21 cellular contexts compared by ENCODE assay signal in genomic region chr11:61811831-61812230, GRCh38. TPM values are rescaled to one million over a fixed set of nuclear protein-coding genes. Genes with fewer than 3 reads are reported as not detected.
DNase-seq lines count a peak whose midpoint lies in the region; ATAC-seq and TF ChIP-seq lines count a peak whose summit lies in the region.
"Had no signal": no experiment of that assay in that cellular context is flagged by ENCODE, and none has a peak within 500 bp of the region (broad histone marks: within the 10 kb centered on the region; RNA-seq: fewer than 3 reads in every experiment).

No MANE protein-coding gene starts in this region.

- TF ChIP-seq CTCF in nephron progenitor cell (IDR thresholded peaks at IDR 0.05) (no peak), type B pancreatic cell (conservative IDR thresholded peaks at IDR 0.05) (no peak)

- POLR2A ChIA-PET in activated CD4-positive, alpha-beta T cell treated with anti-CD3 and anti-CD28 coated beads for 36 hours (lab: Charles Lee) = no interaction called here

- CTCF ChIA-PET in activated CD4-positive, alpha-beta T cell treated with anti-CD3 and anti-CD28 coated beads for 36 hours (lab: Charles Lee) = interaction anchor here (1.0 to 10.1 kb wide), 2 partner anchors 16 to 59 kb away, joined by 3 to 115 read pairs; partner anchors contain the start of genes FEN1 and TMEM258

- no peaks in the 10 kb centered on the region for H3K9me3 Mint-ChIP-seq in activated CD4-positive, alpha-beta T cell treated with anti-CD3 and anti-CD28 coated beads, Interleukin-2, amount 10 ng/mL, durations not matched to agents 24 days and 14 days
- H3K9me3 Mint-ChIP-seq in activated CD4-positive, alpha-beta T cell treated with anti-CD3 and anti-CD28 coated beads for 36 hours (ENCODE audit: low read depth) = no peaks in the 10 kb centered on the region
- H3K9me3 Mint-ChIP-seq in nephron progenitor cell (peaks cover 4% of the 10 kb centered on the region), type B pancreatic cell (peaks cover 11% of the 10 kb centered on the region)

- peaks cover 16% of the 10 kb centered on the region for H3K4me1 Mint-ChIP-seq in activated CD4-positive, alpha-beta T cell treated with anti-CD3 and anti-CD28 coated beads, Interleukin-2, amount 10 ng/mL, durations not matched to agents 24 days and 14 days
- H3K4me1 Mint-ChIP-seq in activated CD4-positive, alpha-beta T cell treated with anti-CD3 and anti-CD28 coated beads for 36 hours = peaks cover 7% of the 10 kb centered on the region
- peaks cover 17% of the 10 kb centered on the region for H3K4me1 Mint-ChIP-seq in T-helper 17 cell
- H3K4me1 Mint-ChIP-seq in nephron progenitor cell = peaks cover 25% of the 10 kb centered on the region
- H3K4me1 Mint-ChIP-seq in type B pancreatic cell (ENCODE audit: unreplicated experiment) = peaks cover 5% of the 10 kb centered on the region

- intact Hi-C loops in activated CD4-positive, alpha-beta T cell treated with anti-CD3 and anti-CD28 coated beads, Interleukin-2, amount 10 ng/mL, durations not matched to agents 24 days and 14 days (cut with micrococcal nuclease) = no loop called here
- intact Hi-C loops in activated CD4-positive, alpha-beta T cell treated with anti-CD3 and anti-CD28 coated beads for 36 hours (cut with DNase I, micrococcal nuclease) = no loop called here

- no peaks in the 10 kb centered on the region for H3K27me3 Mint-ChIP-seq in activated CD4-positive, alpha-beta T cell treated with anti-CD3 and anti-CD28 coated beads, Interleukin-2, amount 10 ng/mL, durations not matched to agents 24 days and 14 days
- peaks cover 14% of the 10 kb centered on the region for H3K27me3 Mint-ChIP-seq in activated CD4-positive, alpha-beta T cell treated with anti-CD3 and anti-CD28 coated beads for 36 hours
- H3K27me3 Mint-ChIP-seq in T-helper 17 cell (peaks cover 4% of the 10 kb centered on the region), nephron progenitor cell (ENCODE audit: low read depth, poor library complexity) (no peaks in the 10 kb centered on the region), type B pancreatic cell (no peaks in the 10 kb centered on the region)
- H3K27me3 Mint-ChIP-seq: B cell had no signal

- no peak overlapping the region for H3K4me3 Mint-ChIP-seq in activated CD4-positive, alpha-beta T cell treated with anti-CD3 and anti-CD28 coated beads, Interleukin-2, amount 10 ng/mL, durations not matched to agents 24 days and 14 days
- no peak overlapping the region for H3K4me3 Mint-ChIP-seq in activated CD4-positive, alpha-beta T cell treated with anti-CD3 and anti-CD28 coated beads for 36 hours
- H3K4me3 Mint-ChIP-seq in T-helper 17 cell (peak overlapping the region; percentile 19), nephron progenitor cell (no peak overlapping the region), type B pancreatic cell (no peak overlapping the region)
- H3K4me3 Mint-ChIP-seq: B cell, IgD-negative memory B cell had no signal

- peak overlapping the region; percentile 11 for H3K27ac Mint-ChIP-seq in activated CD4-positive, alpha-beta T cell treated with anti-CD3 and anti-CD28 coated beads, Interleukin-2, amount 10 ng/mL, durations not matched to agents 24 days and 14 days
- no peak overlapping the region for H3K27ac Mint-ChIP-seq in activated CD4-positive, alpha-beta T cell treated with anti-CD3 and anti-CD28 coated beads for 36 hours
- H3K27ac Mint-ChIP-seq in T-helper 17 cell (no peak overlapping the region), nephron progenitor cell (peak overlapping the region; percentile 89), type B pancreatic cell (peak overlapping the region; percentile 29)
- H3K27ac Mint-ChIP-seq: B cell, CD14-positive monocyte, IgD-negative memory B cell had no signal

- no peaks in the 10 kb centered on the region for H3K9me3 ChIP-seq in T-helper 17 cell (ENCODE audit: control insufficient read depth, low read length, poor library complexity, severe bottlenecking)

- ATAC-seq in activated CD4-positive, alpha-beta T cell treated with anti-CD3 and anti-CD28 coated beads for 36 hours = no peak
- no peak for ATAC-seq in T-helper 17 cell
- ATAC-seq in GM18498 (IDR thresholded peaks at IDR 0.05; ENCODE audit: unreplicated experiment) = no peak
- ATAC-seq: HCT116, Panc1, SK-N-SH treated with all-trans-retinoic acid at 6 μM for 48 hours had no signal

- DNase-seq in activated CD4-positive, alpha-beta T cell treated with anti-CD3 and anti-CD28 coated beads, Interleukin-2, amount 10 ng/mL, durations not matched to agents 24 days and 14 days = no peak
- no peak for DNase-seq in activated CD4-positive, alpha-beta T cell treated with anti-CD3 and anti-CD28 coated beads for 36 hours
- DNase-seq in T-helper 17 cell (no peak), nephron progenitor cell (no peak), type B pancreatic cell (ENCODE audit: extremely low spot score, unreplicated experiment) (no peak), islet precursor cell (no peak)
- DNase-seq: 8988T, EL, GF-D8, Karpas-422, NCI-H1694, NCI-H2227 treated with DMSO at 0.1 percent for 48 hours, NCI-H510A, NCI-H748 treated with DMSO at 0.1 percent for 48 hours had no signal

- H3K36me3 Mint-ChIP-seq in activated CD4-positive, alpha-beta T cell treated with anti-CD3 and anti-CD28 coated beads, Interleukin-2, amount 10 ng/mL, durations not matched to agents 24 days and 14 days (ENCODE audit: low read depth) = peaks cover 72% of the 10 kb centered on the region
- peaks cover 41% of the 10 kb centered on the region for H3K36me3 Mint-ChIP-seq in activated CD4-positive, alpha-beta T cell treated with anti-CD3 and anti-CD28 coated beads for 36 hours (ENCODE audit: low read depth)
- H3K36me3 Mint-ChIP-seq in T-helper 17 cell (ENCODE audit: low read depth) (peaks cover 4% of the 10 kb centered on the region), nephron progenitor cell (ENCODE audit: low read depth) (peaks cover 80% of the 10 kb centered on the region), type B pancreatic cell (peaks cover 34% of the 10 kb centered on the region)

RNA-seq across cellular contexts. Expression of gene FADS1, which starts 5.0 kb away (rescaled TPM):
- total RNA-seq in activated CD4-positive, alpha-beta T cell treated with anti-CD3 and anti-CD28 coated beads, Interleukin-2, amount 10 ng/mL, durations not matched to agents 24 days and 14 days = 92.5 and 94.7 TPM in 2 replicates
- 10 to 100 TPM; 18.9 to 23.7 TPM for total RNA-seq in activated CD4-positive, alpha-beta T cell treated with anti-CD3 and anti-CD28 coated beads for 36 hours
- total RNA-seq in T-helper 17 cell (1 to 10 TPM; 1.2 to 4.6 TPM), type B pancreatic cell (ENCODE audit: low replicate concordance) (34.2 and 90.0 TPM in 2 replicates)

RNA-seq across cellular contexts. Expression of gene FADS2, which starts 16.3 kb away (rescaled TPM):
- 278 and 283 TPM in 2 replicates for total RNA-seq in activated CD4-positive, alpha-beta T cell treated with anti-CD3 and anti-CD28 coated beads, Interleukin-2, amount 10 ng/mL, durations not matched to agents 24 days and 14 days
- 10 to 100 TPM; 51.0 to 58.4 TPM for total RNA-seq in activated CD4-positive, alpha-beta T cell treated with anti-CD3 and anti-CD28 coated beads for 36 hours
- total RNA-seq in T-helper 17 cell (10 to 100 TPM in 1 of 2 donors, 1 to 10 TPM in 1; 5.2 to 15.7 TPM), type B pancreatic cell (ENCODE audit: low replicate concordance) (127 and 205 TPM in 2 replicates)

RNA-seq across cellular contexts. Expression of gene FEN1, which starts 19.1 kb away (rescaled TPM):
- 144 and 152 TPM in 2 replicates for total RNA-seq in activated CD4-positive, alpha-beta T cell treated with anti-CD3 and anti-CD28 coated beads, Interleukin-2, amount 10 ng/mL, durations not matched to agents 24 days and 14 days
- 100 to 1,000 TPM in 1 of 2 experiments, 10 to 100 TPM in 1; 70.0 to 108 TPM for total RNA-seq in activated CD4-positive, alpha-beta T cell treated with anti-CD3 and anti-CD28 coated beads for 36 hours
- total RNA-seq in T-helper 17 cell (10 to 100 TPM in 1 of 2 donors, 1 to 10 TPM in 1; 9.7 to 13.0 TPM), type B pancreatic cell (ENCODE audit: low replicate concordance) (27.7 and 44.6 TPM in 2 replicates)

RNA-seq across cellular contexts. Expression of gene TMEM258, which starts 19.4 kb away (rescaled TPM):
- 179 and 187 TPM in 2 replicates for total RNA-seq in activated CD4-positive, alpha-beta T cell treated with anti-CD3 and anti-CD28 coated beads, Interleukin-2, amount 10 ng/mL, durations not matched to agents 24 days and 14 days
- 100 to 1,000 TPM; 172 to 176 TPM for total RNA-seq in activated CD4-positive, alpha-beta T cell treated with anti-CD3 and anti-CD28 coated beads for 36 hours
- total RNA-seq in T-helper 17 cell = 10 to 100 TPM; 68.4 to 77.6 TPM
- total RNA-seq in type B pancreatic cell (ENCODE audit: low replicate concordance) = 158 and 162 TPM in 2 replicates

RNA-seq across cellular contexts. Expression of gene MYRF, which starts 59.4 kb away (rescaled TPM):
- 1.1 and 1.2 TPM in 2 replicates for total RNA-seq in activated CD4-positive, alpha-beta T cell treated with anti-CD3 and anti-CD28 coated beads, Interleukin-2, amount 10 ng/mL, durations not matched to agents 24 days and 14 days
- total RNA-seq in activated CD4-positive, alpha-beta T cell treated with anti-CD3 and anti-CD28 coated beads for 36 hours = under 1 TPM; 0.25 to 0.57 TPM
- total RNA-seq in T-helper 17 cell (1 to 10 TPM in 1 of 2 donors, under 1 TPM in 1; 0.47 to 1.5 TPM), type B pancreatic cell (ENCODE audit: low replicate concordance) (29.6 and 62.1 TPM in 2 replicates)

Comparison
In these comparisons a context has a peak if more than half of its experiments do, and no peak if none do; other contexts are left out.
1. H3K27ac Mint-ChIP-seq: peak in activated CD4-positive, alpha-beta T cell treated with anti-CD3 and anti-CD28 coated beads, Interleukin-2, amount 10 ng/mL, durations not matched to agents 24 days and 14 days (single experiment), nephron progenitor cell (single experiment) and type B pancreatic cell (single experiment); none in activated CD4-positive, alpha-beta T cell treated with anti-CD3 and anti-CD28 coated beads for 36 hours (single experiment) and T-helper 17 cell (single experiment).